10 cellular contexts compared by ENCODE assay signal in genomic region chr3:36989568-36989967, GRCh38. TPM values are rescaled to one million over a fixed set of nuclear protein-coding genes. Genes with fewer than 3 reads are reported as not detected.
DNase-seq lines count a peak whose midpoint lies in the region; ATAC-seq and TF ChIP-seq lines count a peak whose summit lies in the region.
"Had no signal": no experiment of that assay in that cellular context is flagged by ENCODE, and none has a peak within 500 bp of the region (broad histone marks: within the 10 kb centered on the region; RNA-seq: fewer than 3 reads in every experiment).

No MANE protein-coding gene starts in this region.

- TF ChIP-seq EP300 in esophagus muscularis mucosa (IDR thresholded peaks at IDR 0.05): no peak

- H3K36me3 ChIP-seq in esophagus muscularis mucosa: peaks cover 23 to 42% (median 28%) of the 10 kb centered on the region in 4 donors
- H3K36me3 ChIP-seq in psoas muscle (ENCODE audit: insufficient read depth in 1 of 2, low read depth in 1 of 2): peaks cover 6 to 43% of the 10 kb centered on the region in 2 donors

- no peaks in the 10 kb centered on the region for H3K27me3 Mint-ChIP-seq in HFFc6 (ENCODE audit: insufficient read depth)

- H3K27ac ChIP-seq in esophagus muscularis mucosa (replicated peaks in 1 of 4) (no peak overlapping the region), psoas muscle (peak overlapping the region; percentile 98)

- intact Hi-C loops in esophagus muscularis mucosa (cut with DNase I) (no loop called here), psoas muscle (cut with DNase I) (no loop called here)

- no peak for DNase-seq in GM12864 (ENCODE audit: low read depth)
- DNase-seq in NB4 (ENCODE audit: low read depth): no peak
- no peak for DNase-seq in esophagus muscularis mucosa (ENCODE audit: extremely low spot score)
- no peak for DNase-seq in psoas muscle
- DNase-seq in NK-92 (lab: John Stamatoyannopoulos, UW; ENCODE audit: unreplicated experiment): no peak
- no peak for DNase-seq in NCI-H446 (lab: John Stamatoyannopoulos, UW)
- no peak for DNase-seq in HFFc6
- no peak for DNase-seq in COR-L47 (lab: John Stamatoyannopoulos, UW)
- DNase-seq: activated T-cell treated with anti-CD3 and anti-CD28 coated beads for 4 hours, NCI-H446 treated with DMSO at 0.1 percent for 48 hours had no signal

- no peaks in the 10 kb centered on the region for H3K9me3 ChIP-seq in esophagus muscularis mucosa
- H3K9me3 ChIP-seq in psoas muscle: no peaks in the 10 kb centered on the region

- H3K27me3 ChIP-seq in esophagus muscularis mucosa (no peaks in the 10 kb centered on the region), psoas muscle (ENCODE audit: insufficient read depth in 3 of 3, low read length in 2 of 3) (no peaks in the 10 kb centered on the region)

- H3K4me3 ChIP-seq in GM12864 (ENCODE audit: low read depth, low read length) (peak overlapping the region; percentile 72), NB4 (ENCODE audit: low read depth, low read length) (peak overlapping the region; percentile 89), esophagus muscularis mucosa (peak overlapping the region; percentile 8 to 18 (median 14)), psoas muscle (peak overlapping the region; percentile 79)

- no peak overlapping the region for H3K27ac Mint-ChIP-seq in HFFc6

- no peaks in the 10 kb centered on the region for H3K9me3 Mint-ChIP-seq in HFFc6

- no peak overlapping the region for H3K4me3 Mint-ChIP-seq in HFFc6

- peaks cover 42% of the 10 kb centered on the region for H3K4me1 Mint-ChIP-seq in HFFc6 (ENCODE audit: low read depth)

- H3K4me1 ChIP-seq in esophagus muscularis mucosa (peaks cover 42 to 56% (median 53%) of the 10 kb centered on the region in 4 donors), psoas muscle (peaks cover 43% of the 10 kb centered on the region)

- no peak for TF ChIP-seq CTCF in GM12864 (IDR thresholded peaks at IDR 0.05; ENCODE audit: low read depth, low read length, missing control alignments)
- no peak for TF ChIP-seq CTCF in NB4 (IDR thresholded peaks at IDR 0.05; ENCODE audit: low read depth, low read length)
- no peak for TF ChIP-seq CTCF in esophagus muscularis mucosa (IDR thresholded peaks at IDR 0.05)
- TF ChIP-seq CTCF in psoas muscle (IDR thresholded peaks at IDR 0.05): no peak
- no peak for TF ChIP-seq CTCF in HFFc6 (IDR thresholded peaks at IDR 0.05)

- no peak for ATAC-seq in psoas muscle

- H3K36me3 Mint-ChIP-seq in HFFc6 (ENCODE audit: low read depth): peaks cover 45% of the 10 kb centered on the region

- TF ChIP-seq POLR2A in NB4 (IDR thresholded peaks at IDR 0.05; ENCODE audit: extremely low read depth, insufficient read length) (no peak), esophagus muscularis mucosa (IDR thresholded peaks at IDR 0.05; ENCODE audit: low read depth) (no peak)

RNA-seq across cellular contexts. Expression of gene EPM2AIP1, which starts 3.4 kb away (rescaled TPM):
- total RNA-seq in esophagus muscularis mucosa (10 to 100 TPM in 2 of 4 donors, 1 to 10 TPM in 2; 9.5 to 13.7 (median 10.4) TPM), psoas muscle (10 to 100 TPM; 11.3 to 22.9 (median 16.3) TPM)
- 10 to 100 TPM in 1 of 3 donors, 1 to 10 TPM in 2; 2.5 to 12.3 (median 3.6) TPM for polyA plus RNA-seq in psoas muscle
- total RNA-seq in HFFc6 (2021; fragmentation: NEBNext Ultra II Directional; extraction: Animal tissue kit (Norgen Biotek cat#: 25700)): 10 to 100 TPM; 12.7 to 16.3 (median 14.3) TPM

RNA-seq across cellular contexts. Expression of gene MLH1, which starts 3.8 kb away (rescaled TPM):
- 10 to 100 TPM; 27.9 to 59.0 (median 36.3) TPM for total RNA-seq in esophagus muscularis mucosa
- 10 to 100 TPM; 32.5 to 37.7 (median 35.6) TPM for total RNA-seq in psoas muscle
- polyA plus RNA-seq in psoas muscle: 10 to 100 TPM; 26.5 to 30.3 (median 29.1) TPM
- 10 to 100 TPM; 28.7 to 38.3 (median 35.1) TPM for total RNA-seq in HFFc6 (2021; fragmentation: NEBNext Ultra II Directional; extraction: Animal tissue kit (Norgen Biotek cat#: 25700))

RNA-seq across cellular contexts. Expression of gene TRANK1, which starts 44.7 kb away (rescaled TPM):
- total RNA-seq in esophagus muscularis mucosa (1 to 10 TPM; 7.3 to 9.6 (median 8.2) TPM), psoas muscle (1 to 10 TPM in 3 of 4 donors, under 1 TPM in 1; 0.63 to 4.5 (median 1.9) TPM)
- under 1 TPM; 0.28 to 0.60 (median 0.43) TPM for polyA plus RNA-seq in psoas muscle
- total RNA-seq in HFFc6 (2021; fragmentation: NEBNext Ultra II Directional; extraction: Animal tissue kit (Norgen Biotek cat#: 25700)): 1 to 10 TPM in 5 of 6 experiments, under 1 TPM in 1; 1.00 to 3.0 (median 1.4) TPM

Comparison
In these comparisons a context has a peak if more than half of its experiments do, and no peak if none do; other contexts are left out.
1. H3K4me3 ChIP-seq: peak in every context shown above with its lines; median percentile 89 in NB4; 79 in psoas muscle; 72 in GM12864; 14 in esophagus muscularis mucosa.